Comparison of ENCODE assay signal across 11 cellular contexts in genomic region chr16:11964761-11965539, GRCh38. TPM values are rescaled to one million over a fixed set of nuclear protein-coding genes. Genes with fewer than 3 reads are reported as not detected.
DNase-seq lines count a peak whose midpoint lies in the region; ATAC-seq and TF ChIP-seq lines count a peak whose summit lies in the region.
"Had no signal": no experiment of that assay in that cellular context is flagged by ENCODE, and none has a peak within 500 bp of the region (broad histone marks: within the 10 kb centered on the region; RNA-seq: fewer than 3 reads in every experiment).

Gene TNFRSF17 (plus strand): TSS chr16:11965210. CDS start chr16:11965325, 115 bp downstream.

- H2BK20ac ChIP-seq in IMR-90 (ENCODE audit: low read depth, low read length), result no peak within 1 kb of the TSS

- no peak within 1 kb of the TSS for H3K18ac ChIP-seq in IMR-90 (ENCODE audit: low read depth, low read length)

- no peak within 1 kb of the TSS for H3K14ac ChIP-seq in IMR-90 (replicated peaks; ENCODE audit: low read depth, low read length)

- H4K91ac ChIP-seq in IMR-90 (ENCODE audit: insufficient read depth, low read depth, low read length), result no peak within 1 kb of the TSS

- no peak within 1 kb of the TSS for H3K56ac ChIP-seq in IMR-90 (ENCODE audit: extremely low read depth, insufficient read depth, low read length)

- no peak for TF ChIP-seq RAD21 in IMR-90 (IDR thresholded peaks at IDR 0.05; ENCODE audit: low read length)

- no peak within 1 kb of the TSS for H2AK9ac ChIP-seq in IMR-90 (replicated peaks; ENCODE audit: low read depth, low read length, poor library complexity)

- BruUV-seq in IMR-90 (replicated peaks; lab: Mats Ljungman, UMichigan) (no TSS peak), A673 (replicated peaks; lab: Mats Ljungman, UMichigan) (no TSS peak)

- H3K79me1 ChIP-seq in IMR-90 (ENCODE audit: low read depth in 1 of 2, low read length in 2 of 2), result no peaks in the 10 kb centered on the region

- no peak for TF ChIP-seq CTCF in IMR-90 (conservative IDR thresholded peaks at IDR 0.05; ENCODE audit: low read depth, low read length)
- no peak for TF ChIP-seq CTCF in testis (IDR thresholded peaks at IDR 0.05)
- no peak for TF ChIP-seq CTCF in A673 (conservative IDR thresholded peaks at IDR 0.05; ENCODE audit: low read depth, low read length)

- TF ChIP-seq POLR2A in IMR-90 (IDR thresholded peaks at IDR 0.05; ENCODE audit: low read depth, low read length) (no peak), testis (IDR thresholded peaks at IDR 0.05) (no peak)

- no peak within 1 kb of the TSS for H2AFZ ChIP-seq in IMR-90 (replicated peaks; ENCODE audit: low read length, poor library complexity)

- H3K23ac ChIP-seq in IMR-90 (ENCODE audit: low read depth, low read length), result no peak within 1 kb of the TSS

- no peaks in the 10 kb centered on the region for H3K36me3 ChIP-seq in IMR-90 (ENCODE audit: control insufficient read depth, insufficient read depth, low read length)
- H3K36me3 ChIP-seq in testis (ENCODE audit: low read depth, missing control alignments), result no peaks in the 10 kb centered on the region
- no peaks in the 10 kb centered on the region for H3K36me3 ChIP-seq in A673 (ENCODE audit: insufficient read depth, low read length, poor library complexity, severe bottlenecking)

- CTCF ChIA-PET in IMR-90 (lab: Yijun Ruan, JAX), result no interaction called here
- CTCF ChIA-PET in A673 (lab: Charles Lee), result no interaction called here

- no peak within 1 kb of the TSS for H3K4me2 ChIP-seq in IMR-90 (ENCODE audit: low read depth, low read length)

- no peak within 1 kb of the TSS for H2BK5ac ChIP-seq in IMR-90 (ENCODE audit: low read depth, low read length, poor library complexity, severe bottlenecking)

- no peaks in the 10 kb centered on the region for H3K9me1 ChIP-seq in IMR-90 (ENCODE audit: insufficient read depth, low read length)

- DNase-seq in NCI-H82 (lab: John Stamatoyannopoulos, UW) (peak; percentile 18), NCI-H82 treated with DMSO at 0.1 percent for 48 hours (lab: John Stamatoyannopoulos, UW; ENCODE audit: unreplicated experiment) (no peak), IMR-90 (peak; percentile 37), testis (peak; percentile 71), cerebellar nuclear complex (lab: John Stamatoyannopoulos, UW) (no peak), SW 1271 (lab: John Stamatoyannopoulos, UW) (no peak), A673 (ENCODE audit: low spot score) (no peak)
- DNase-seq: activated T-cell treated with anti-CD3 and anti-CD28 coated beads for 4 hours had no signal

- H4K8ac ChIP-seq in IMR-90 (ENCODE audit: low read depth in 2 of 2, low read length in 2 of 2), result no peak within 1 kb of the TSS

- H3K4me3 ChIP-seq in IMR-90 (ENCODE audit: insufficient read depth, low read depth, low read length), result no peak within 1 kb of the TSS
- H3K4me3 ChIP-seq in testis, result no peak within 1 kb of the TSS
- H3K4me3 ChIP-seq in A673 (ENCODE audit: low read depth, low read length, poor library complexity, severe bottlenecking), result no peak within 1 kb of the TSS

- POLR2A ChIA-PET in IMR-90 (lab: Charles Lee; ENCODE audit: unreplicated experiment) (interaction anchor here (1.0 kb wide), 1 partner anchor 12 kb away, joined by 4 read pairs; the partner anchor contains the start of gene SNX29), A673 (lab: Charles Lee; ENCODE audit: low non-redundant PET) (no interaction called here)

- 67% methylated on average over 2 of the region's 9 CpGs; no CpG with 5 or more reads in 1 of the 2 experiments for WGBS in IMR-90 (ENCODE audit: extremely low coverage in 2 of 2, insufficient read length in 1 of 2), 2 experiments
- WGBS in testis, 2 donors, result 40 to 67% methylated on average over 9 of the region's 9 CpGs

- dilution Hi-C loops in IMR-90 (cut with HindIII; ENCODE audit: low sequenced_read_pairs, unreplicated experiment), result no loop called here

- H2BK15ac ChIP-seq in IMR-90 (ENCODE audit: low read depth, low read length), result no peak within 1 kb of the TSS

- ATAC-seq in HG02588 (IDR thresholded peaks at IDR 0.05; ENCODE audit: unreplicated experiment) (peak; percentile 79), IMR-90 (ENCODE audit: low read depth) (peak; percentile 66)

- no peaks in the 10 kb centered on the region for H3K27me3 ChIP-seq in IMR-90 (ENCODE audit: control insufficient read depth, insufficient read depth, low read length)
- no peaks in the 10 kb centered on the region for H3K27me3 ChIP-seq in testis
- peaks cover 14% of the 10 kb centered on the region for H3K27me3 ChIP-seq in A673 (replicated peaks; ENCODE audit: insufficient read depth, low read depth, low read length, poor library complexity)

- H4K20me1 ChIP-seq in IMR-90 (ENCODE audit: insufficient read depth, low read length), result no peaks in the 10 kb centered on the region

- no peak within 1 kb of the TSS for H3K9ac ChIP-seq in IMR-90 (ENCODE audit: low read depth, low read length)

- H3K4me1 ChIP-seq in IMR-90 (ENCODE audit: control insufficient read depth, insufficient read depth, low read length), result peaks cover 5% of the 10 kb centered on the region; the same call in 1 of the 2 replicates
- H3K4me1 ChIP-seq in testis, result peaks cover 10% of the 10 kb centered on the region
- H3K4me1 ChIP-seq in A673 (ENCODE audit: insufficient read depth, low read length, poor library complexity, severe bottlenecking), result no peaks in the 10 kb centered on the region

- no peak within 1 kb of the TSS for H3K4ac ChIP-seq in IMR-90 (ENCODE audit: low read depth, low read length)

- H3K27ac ChIP-seq in IMR-90 (ENCODE audit: insufficient read depth, low read length) (peak within 1 kb of the TSS; percentile 18; the same call in 1 of the 2 replicates), testis (peak within 1 kb of the TSS; percentile 63 to 84), A673 (ENCODE audit: low read depth, low read length, poor library complexity, severe bottlenecking) (no peak within 1 kb of the TSS)
- H3K27ac ChIP-seq: HL-60 had no signal

- no peaks in the 10 kb centered on the region for H3K9me3 ChIP-seq in IMR-90 (ENCODE audit: control insufficient read depth, insufficient read depth, low read length)
- H3K9me3 ChIP-seq in testis, result no peaks in the 10 kb centered on the region
- H3K9me3 ChIP-seq in A673 (ENCODE audit: low read depth, low read length, poor library complexity, severe bottlenecking), result no peaks in the 10 kb centered on the region

- intact Hi-C loops in IMR-90 (cut with micrococcal nuclease) (no loop called here), testis (cut with DNase I; ENCODE audit: low total_unique reads) (no loop called here), A673 (cut with micrococcal nuclease; ENCODE audit: unreplicated experiment) (no loop called here)

- no peak within 1 kb of the TSS for H2AK5ac ChIP-seq in IMR-90 (ENCODE audit: low read depth, low read length)

- in situ Hi-C loops in IMR-90 (cut with MboI; ENCODE audit: low sequenced_read_pairs), result no loop called here

- no peak within 1 kb of the TSS for H4K5ac ChIP-seq in IMR-90 (ENCODE audit: low read depth, low read length)

- H2BK120ac ChIP-seq in IMR-90 (ENCODE audit: low read depth, low read length), result no peak within 1 kb of the TSS

TF ChIP-seq in IMR-90, 13 proteins besides CTCF, POLR2A, EP300 and RAD21:
- TF ChIP-seq MXI1 (IDR thresholded peaks at IDR 0.05; ENCODE audit: borderline replicate concordance, low read depth, low read length) (peak; percentile 78; the same call in 1 of the 2 replicates), BHLHE40 (IDR thresholded peaks at IDR 0.05; ENCODE audit: low read depth, low read length) (no peak), RCOR1 (IDR thresholded peaks at IDR 0.05; ENCODE audit: insufficient replicate concordance, low read length) (no peak), USF2 (IDR thresholded peaks at IDR 0.05; ENCODE audit: low read depth, low read length) (no peak)

RNA-seq across cellular contexts. Expression of gene TNFRSF17, which starts in this region (rescaled TPM):
- total RNA-seq in IMR-90 (2012; rRNA removed) (not detected in 2 replicates), testis (1 to 10 TPM; 3.2 to 4.3 TPM), A673 (2021) (not detected in 2 replicates)
- polyA plus RNA-seq in IMR-90 (2012; rRNA removed) (not detected in 2 replicates), testis (ENCODE audit: insufficient read depth, low read depth, low replicate concordance) (5.2 TPM)
- polyA plus RNA-seq in IMR-90 (2012; cell fraction: cytosol; rRNA removed), result not detected in 2 replicates
- polyA plus RNA-seq in IMR-90 (2012; cell fraction: nucleus; rRNA removed; ENCODE audit: low replicate concordance), result not detected in 2 replicates
- total RNA-seq: A172 had no signal

Comparison
In these comparisons a context has a peak if more than half of its experiments do, and no peak if none do; other contexts are left out.
1. DNase-seq: peak in NCI-H82 (single experiment) and testis (single experiment); none in NCI-H82 treated with DMSO at 0.1 percent for 48 hours (single experiment), cerebellar nuclear complex (0 of 2), SW 1271 (0 of 2) and A673 (single experiment).
2. Peak in DNase-seq, ATAC-seq and H3K27ac ChIP-seq in IMR-90; RNA of the gene not detected or under 1 TPM.